ENCODE assay signal across 24 cellular contexts in the genomic region with DNA sequence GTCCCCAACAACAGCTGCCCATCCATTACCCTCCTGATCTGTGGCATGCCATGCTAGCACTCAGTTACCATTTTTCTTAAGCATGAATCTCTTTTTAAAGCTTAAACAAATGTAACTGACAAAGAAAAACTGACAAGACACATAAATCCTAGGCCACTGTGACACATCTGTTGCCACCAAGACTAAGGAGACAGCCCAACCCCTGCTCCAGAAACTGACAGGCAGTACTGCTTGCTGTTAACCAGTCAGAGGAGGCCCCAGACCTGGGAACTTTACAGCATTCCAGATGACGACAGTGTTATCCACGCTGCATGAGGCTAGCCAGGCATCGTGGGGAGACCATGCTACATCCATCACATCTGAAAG.
"Had no signal": no experiment of that assay in that cellular context is flagged by ENCODE, and none has a peak within 500 bp of the region (broad histone marks: within the 10 kb centered on the region; RNA-seq: fewer than 3 reads in every experiment).

No MANE protein-coding gene starts in this region.

- H3K27ac Mint-ChIP-seq: activated CD8-positive, alpha-beta T cell treated with anti-CD3 and anti-CD28 coated beads, Interleukin-2, amount 10 ng/mL, durations not matched to agents 7 days and 5 days; activated naive CD4-positive, alpha-beta T cell treated with anti-CD3 and anti-CD28 coated beads, Interleukin-2, amount 50 U/mL, for 24 hours; WTC11 had no signal

- DNase-seq: activated CD4-positive, alpha-beta T cell treated with anti-CD3 and anti-CD28 coated beads for 48 hours; activated CD4-positive, alpha-beta T cell treated with anti-CD3 and anti-CD28 coated beads, Interleukin-2, amount 50 U/mL, for 4 hours; activated CD4-positive, CD25-positive, alpha-beta regulatory T cell treated with anti-CD3 and anti-CD28 coated beads, Interleukin-2, amount 50 U/mL, for 72 hours; activated CD8-positive, alpha-beta memory T cell treated with anti-CD3 and anti-CD28 coated beads, Interleukin-2, amount 50 U/mL, for 48 hours; activated CD8-positive, alpha-beta T cell treated with anti-CD3 and anti-CD28 coated beads, Interleukin-2, amount 10 ng/mL, durations not matched to agents 7 days and 5 days; activated naive CD4-positive, alpha-beta T cell; activated T-cell treated with anti-CD3 and anti-CD28 coated beads, Interleukin-2, amount 50 U/mL, for 1 hour; amniotic stem cell; cerebellar nuclear complex; KG1; NCI-H1048; NCI-H146; NCI-H2029; NCI-H2107; PC-3; SHP77; SW 1271 had no signal

- H3K9me3 Mint-ChIP-seq: activated naive CD4-positive, alpha-beta T cell treated with anti-CD3 and anti-CD28 coated beads, Interleukin-2, amount 50 U/mL, for 24 hours; brain; WTC11 had no signal

- H3K9me3 ChIP-seq: SJSA1 had no signal

- H3K4me1 ChIP-seq: SJSA1 had no signal

- FAIRE-seq: astrocyte, RCC 7860 had no signal

- H3K4me1 Mint-ChIP-seq: activated naive CD4-positive, alpha-beta T cell treated with anti-CD3 and anti-CD28 coated beads, Interleukin-2, amount 50 U/mL, for 24 hours; brain; WTC11 had no signal

- ATAC-seq: activated CD8-positive, alpha-beta T cell treated with anti-CD3 and anti-CD28 coated beads, Interleukin-2, amount 10 ng/mL, durations not matched to agents 7 days and 5 days; PC-3; SK-N-SH treated with all-trans-retinoic acid at 6 μM for 48 hours; WTC11 had no signal

- H3K4me3 ChIP-seq: SJSA1 had no signal

- H3K4me3 Mint-ChIP-seq: activated CD8-positive, alpha-beta T cell treated with anti-CD3 and anti-CD28 coated beads, Interleukin-2, amount 10 ng/mL, durations not matched to agents 7 days and 5 days; activated naive CD4-positive, alpha-beta T cell treated with anti-CD3 and anti-CD28 coated beads, Interleukin-2, amount 50 U/mL, for 24 hours; brain; WTC11 had no signal

- H3K27me3 ChIP-seq: SJSA1 had no signal

- H3K27ac ChIP-seq: SJSA1 had no signal

- H3K27me3 Mint-ChIP-seq: activated naive CD4-positive, alpha-beta T cell treated with anti-CD3 and anti-CD28 coated beads, Interleukin-2, amount 50 U/mL, for 24 hours; brain had no signal
